12 cellular contexts compared by ENCODE assay signal in the genomic region with DNA sequence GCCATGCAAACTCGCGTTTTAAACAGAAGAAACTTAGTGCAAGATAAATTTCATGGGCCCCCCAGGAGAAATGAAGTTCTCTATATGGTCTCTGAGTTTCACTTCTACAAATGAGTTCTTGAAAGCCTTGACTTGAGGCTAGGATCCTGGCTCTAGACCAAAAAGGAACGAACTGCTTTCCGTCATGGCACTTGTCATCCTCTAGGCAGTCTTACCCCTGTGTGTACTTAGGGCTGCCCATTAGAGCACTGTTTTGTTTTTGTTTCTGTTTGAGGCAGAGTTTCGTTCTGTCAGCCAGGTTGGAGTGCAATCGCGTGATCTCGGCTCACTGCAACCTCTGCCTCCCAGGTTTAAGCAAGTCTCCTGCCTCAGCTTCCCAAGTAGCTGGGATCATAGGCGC. TPM values are rescaled to one million over a fixed set of nuclear protein-coding genes. Genes with fewer than 3 reads are reported as not detected.
DNase-seq lines count a peak whose midpoint lies in the region; ATAC-seq and TF ChIP-seq lines count a peak whose summit lies in the region.
"Had no signal": no experiment of that assay in that cellular context is flagged by ENCODE, and none has a peak within 500 bp of the region (broad histone marks: within the 10 kb centered on the region; RNA-seq: fewer than 3 reads in every experiment).

No MANE protein-coding gene starts in this region.

- 79 to 94% methylated on average over 9 of the region's 9 CpGs for WGBS in sigmoid colon, 2 donors

- TF ChIP-seq POLR2A in sigmoid colon (IDR thresholded peaks at IDR 0.05): no peak

- H3K9me3 ChIP-seq in sigmoid colon: no peaks in the 10 kb centered on the region
- H3K9me3 ChIP-seq: pancreas had no signal

- DNase-seq in activated CD4-positive, CD25-positive, alpha-beta regulatory T cell treated with anti-CD3 and anti-CD28 coated beads, Interleukin-2, amount 50 U/mL, for 72 hours: no peak
- DNase-seq in sigmoid colon (peak; percentile 66), NCI-H748 (lab: John Stamatoyannopoulos, UW; ENCODE audit: unreplicated experiment) (no peak), DMS114 treated with DMSO at 0.1 percent for 48 hours (lab: John Stamatoyannopoulos, UW; ENCODE audit: unreplicated experiment) (no peak), DMS 273 (lab: John Stamatoyannopoulos, UW; ENCODE audit: unreplicated experiment) (no peak)
- DNase-seq: aorta, pancreas, T-helper 9 cell had no signal

- H3K27ac ChIP-seq in sigmoid colon: peak overlapping the region in 3 of 4 donors; percentile 56 to 68 (median 59)
- H3K27ac ChIP-seq: 22Rv1, pancreas had no signal

- no peak overlapping the region for H3K4me3 ChIP-seq in sigmoid colon
- H3K4me3 ChIP-seq: pancreas had no signal

- H3K36me3 ChIP-seq in sigmoid colon: peaks cover 14 to 81% (median 42%) of the 10 kb centered on the region in 4 donors

- no peaks in the 10 kb centered on the region for H3K27me3 ChIP-seq in sigmoid colon
- H3K27me3 ChIP-seq: pancreas had no signal

- no peak for TF ChIP-seq EP300 in sigmoid colon (IDR thresholded peaks at IDR 0.05)

- intact Hi-C loops in sigmoid colon (cut with DNase I): no loop called here

- peaks cover 0 to 26% (median 10%) of the 10 kb centered on the region in 4 donors for H3K4me1 ChIP-seq in sigmoid colon

- no peak for TF ChIP-seq CTCF in sigmoid colon (IDR thresholded peaks at IDR 0.05)

- ATAC-seq in activated CD4-positive, CD25-positive, alpha-beta regulatory T cell treated with anti-CD3 and anti-CD28 coated beads, Interleukin-2, amount 50 U/mL, for 24 hours: peak; percentile 46 to 62
- ATAC-seq in HG02610 (IDR thresholded peaks at IDR 0.05; ENCODE audit: unreplicated experiment) (peak; percentile 74), HG03575 (IDR thresholded peaks at IDR 0.05; ENCODE audit: extremely low read depth, insufficient number of reproducible peaks, low FRiP score, unreplicated experiment) (peak; percentile 63)

RNA-seq across cellular contexts. Expression of a gene that starts 29.0 kb away (rescaled TPM):
- 10 to 100 TPM; 28.5 to 51.0 (median 40.4) TPM for total RNA-seq in sigmoid colon
- 10 to 100 TPM; 19.8 to 39.4 (median 31.2) TPM for polyA plus RNA-seq in sigmoid colon

RNA-seq across cellular contexts. Expression of a gene that starts 38.5 kb away (rescaled TPM):
- total RNA-seq in sigmoid colon: 10 to 100 TPM; 17.4 to 32.4 (median 20.1) TPM
- polyA plus RNA-seq in sigmoid colon: 10 to 100 TPM in 1 of 3 donors, 1 to 10 TPM in 2; 6.0 to 16.1 (median 6.9) TPM
